ENCODE assay signal across 32 cellular contexts in the genomic region with DNA sequence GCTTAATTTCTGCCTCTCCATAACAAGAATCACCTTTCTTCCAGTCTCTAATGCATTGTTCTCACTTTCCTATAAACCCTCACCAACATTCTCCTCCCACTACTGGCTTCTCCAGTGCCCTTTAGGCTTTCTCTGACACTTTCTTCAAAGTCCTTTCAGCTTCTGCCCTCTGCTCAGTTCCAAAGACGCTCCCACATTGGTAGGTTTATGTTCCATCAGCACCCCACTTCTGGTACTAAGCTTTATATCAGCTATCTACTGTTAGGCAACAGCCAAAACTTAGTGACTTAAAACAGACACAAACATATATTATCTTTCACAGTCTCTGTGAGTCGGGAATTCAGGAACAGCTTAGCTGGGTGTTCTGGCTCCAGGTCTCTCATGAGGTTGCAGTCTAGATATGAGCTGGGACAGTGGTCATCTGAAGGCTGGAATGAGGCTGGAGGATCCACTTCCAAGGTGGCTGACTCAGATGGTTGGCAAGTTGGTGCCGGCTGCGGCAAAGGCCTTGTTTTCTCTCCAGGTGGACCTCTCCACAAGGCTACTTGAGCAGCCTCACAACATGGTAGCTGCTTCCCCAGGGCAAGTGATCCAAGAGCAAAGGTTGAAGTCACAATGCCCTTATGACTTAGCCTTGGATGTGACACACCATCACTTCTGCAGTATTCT.
"Had no signal": no experiment of that assay in that cellular context is flagged by ENCODE, and none has a peak within 500 bp of the region (broad histone marks: within the 10 kb centered on the region; RNA-seq: fewer than 3 reads in every experiment).

No MANE protein-coding gene starts in this region.

- H3K27me3 Mint-ChIP-seq: activated naive CD8-positive, alpha-beta T cell treated with anti-CD3 and anti-CD28 coated beads, Interleukin-2, amount 10 ng/mL, durations not matched to agents 7 days and 5 days had no signal

- H3K27ac ChIP-seq: ascending aorta, VCaP had no signal

- H3K4me3 ChIP-seq: ascending aorta had no signal

- H3K36me3 ChIP-seq: ascending aorta had no signal

- DNase-seq: activated B cell treated with CpG ODN at 0.5 μM for 24 hours; activated CD4-positive, alpha-beta memory T cell treated with anti-CD3 and anti-CD28 coated beads for 36 hours; activated CD4-positive, alpha-beta T cell treated with anti-CD3 and anti-CD28 coated beads for 4 hours; activated CD4-positive, alpha-beta T cell treated with anti-CD3 and anti-CD28 coated beads, Interleukin-2, amount 10 ng/mL, durations not matched to agents 24 days and 14 days; activated CD4-positive, alpha-beta T cell treated with anti-CD3 and anti-CD28 coated beads, Interleukin-2, amount 50 U/mL, for 1 hour; activated CD4-positive, alpha-beta T cell treated with anti-CD3 and anti-CD28 coated beads, Interleukin-2, amount 50 U/mL, for 4 hours; activated CD4-positive, CD25-positive, alpha-beta regulatory T cell treated with anti-CD3 and anti-CD28 coated beads, Interleukin-2, amount 50 U/mL, for 72 hours; activated CD8-positive, alpha-beta memory T cell treated with anti-CD3 and anti-CD28 coated beads, Interleukin-2, amount 50 U/mL, for 48 hours; activated CD8-positive, alpha-beta T cell treated with anti-CD3 and anti-CD28 coated beads for 36 hours; activated effector memory CD4-positive, alpha-beta T cell treated with Interleukin-2 at 50 U/mL for 16 hours; activated gamma-delta T cell; activated naive CD4-positive, alpha-beta T cell treated with anti-CD3 and anti-CD28 coated beads, Interleukin-2, amount 10 ng/mL, durations not matched to agents 7 days and 5 days; activated naive CD4-positive, alpha-beta T cell treated with Interleukin-2 at 50 U/mL for 16 hours; activated naive CD8-positive, alpha-beta T cell treated with anti-CD3 and anti-CD28 coated beads, Interleukin-2, amount 10 ng/mL, durations not matched to agents 7 days and 5 days; activated naive CD8-positive, alpha-beta T cell treated with anti-CD3 and anti-CD28 coated beads, Interleukin-2, amount 50 U/mL, for 24 hours; activated T-cell treated with anti-CD3 and anti-CD28 coated beads, Interleukin-2, amount 50 U/mL, for 24 hours; activated T-cell treated with anti-CD3 and anti-CD28 coated beads, Interleukin-2, amount 50 U/mL, for 48 hours; amygdala; anterior cingulate cortex; central memory CD4-positive, alpha-beta T cell; T-helper 1 cell; T-helper 2 cell; T-helper 9 cell had no signal

- H3K4me1 Mint-ChIP-seq: activated B cell treated with CpG ODN at 0.5 μM for 24 hours; activated CD4-positive, alpha-beta T cell treated with anti-CD3 and anti-CD28 coated beads, Interleukin-2, amount 10 ng/mL, durations not matched to agents 24 days and 14 days; activated naive CD4-positive, alpha-beta T cell treated with anti-CD3 and anti-CD28 coated beads, Interleukin-2, amount 10 ng/mL, durations not matched to agents 7 days and 5 days; activated naive CD4-positive, alpha-beta T cell treated with anti-CD3 and anti-CD28 coated beads, Interleukin-2, amount 50 U/mL, for 24 hours; activated naive CD8-positive, alpha-beta T cell treated with anti-CD3 and anti-CD28 coated beads, Interleukin-2, amount 10 ng/mL, durations not matched to agents 7 days and 5 days; activated naive CD8-positive, alpha-beta T cell treated with anti-CD3 and anti-CD28 coated beads, Interleukin-2, amount 50 U/mL, for 24 hours had no signal

- FAIRE-seq: TTC549 had no signal

- ATAC-seq: activated CD8-positive, alpha-beta T cell treated with anti-CD3 and anti-CD28 coated beads for 36 hours; activated naive CD8-positive, alpha-beta T cell treated with anti-CD3 and anti-CD28 coated beads, Interleukin-2, amount 50 U/mL, for 24 hours had no signal

- H3K4me3 Mint-ChIP-seq: activated B cell treated with CpG ODN at 0.5 μM for 24 hours; activated CD4-positive, alpha-beta memory T cell treated with anti-CD3 and anti-CD28 coated beads for 36 hours; activated CD4-positive, alpha-beta T cell treated with anti-CD3 and anti-CD28 coated beads, Interleukin-2, amount 10 ng/mL, durations not matched to agents 24 days and 14 days; activated CD8-positive, alpha-beta T cell treated with anti-CD3 and anti-CD28 coated beads for 36 hours; activated naive CD4-positive, alpha-beta T cell treated with anti-CD3 and anti-CD28 coated beads, Interleukin-2, amount 10 ng/mL, durations not matched to agents 7 days and 5 days; activated naive CD4-positive, alpha-beta T cell treated with anti-CD3 and anti-CD28 coated beads, Interleukin-2, amount 50 U/mL, for 24 hours; activated naive CD8-positive, alpha-beta T cell; activated naive CD8-positive, alpha-beta T cell treated with anti-CD3 and anti-CD28 coated beads, Interleukin-2, amount 10 ng/mL, durations not matched to agents 7 days and 5 days; activated naive CD8-positive, alpha-beta T cell treated with anti-CD3 and anti-CD28 coated beads, Interleukin-2, amount 50 U/mL, for 24 hours; activated T-cell treated with anti-CD3 and anti-CD28 coated beads, Interleukin-2, amount 50 U/mL, for 24 hours; brain; T-helper 1 cell treated with Interleukin-12 subunit alpha and Interleukin-12 subunit beta and Interleukin-4 antibody, amounts not matched to agents 30 μg/mL and 1 μg/mL, for 36 hours; T-helper 2 cell treated with Interferon-gamma antibody and Interleukin-4, amounts not matched to agents 5 μg/mL and 100 μg/mL, for 36 hours had no signal

- H3K27ac Mint-ChIP-seq: activated B cell treated with CpG ODN at 0.5 μM for 24 hours; activated CD4-positive, alpha-beta memory T cell treated with anti-CD3 and anti-CD28 coated beads for 36 hours; activated CD4-positive, alpha-beta T cell treated with anti-CD3 and anti-CD28 coated beads, Interleukin-2, amount 10 ng/mL, durations not matched to agents 24 days and 14 days; activated CD8-positive, alpha-beta T cell treated with anti-CD3 and anti-CD28 coated beads for 36 hours; activated naive CD4-positive, alpha-beta T cell treated with anti-CD3 and anti-CD28 coated beads, Interleukin-2, amount 10 ng/mL, durations not matched to agents 7 days and 5 days; activated naive CD4-positive, alpha-beta T cell treated with anti-CD3 and anti-CD28 coated beads, Interleukin-2, amount 50 U/mL, for 24 hours; activated naive CD8-positive, alpha-beta T cell; activated naive CD8-positive, alpha-beta T cell treated with anti-CD3 and anti-CD28 coated beads, Interleukin-2, amount 10 ng/mL, durations not matched to agents 7 days and 5 days; activated naive CD8-positive, alpha-beta T cell treated with anti-CD3 and anti-CD28 coated beads, Interleukin-2, amount 50 U/mL, for 24 hours; activated T-cell treated with anti-CD3 and anti-CD28 coated beads, Interleukin-2, amount 50 U/mL, for 24 hours; activated T-helper 2 cell treated with anti-CD3 and anti-CD28 coated beads, Interferon-gamma antibody, Interleukin-2, Interleukin-4, amounts not matched to agents 10 μg/mL and 5 μg/mL and 100 μg/mL, durations not matched to agents 14 hours and 24 hours and 36 hours; brain; T-helper 1 cell treated with Interleukin-12 subunit alpha and Interleukin-12 subunit beta and Interleukin-4 antibody, amounts not matched to agents 30 μg/mL and 1 μg/mL, for 36 hours; T-helper 2 cell treated with Interferon-gamma antibody and Interleukin-4, amounts not matched to agents 5 μg/mL and 100 μg/mL, for 36 hours had no signal

- H3K36me3 Mint-ChIP-seq: activated naive CD4-positive, alpha-beta T cell treated with anti-CD3 and anti-CD28 coated beads, Interleukin-2, amount 10 ng/mL, durations not matched to agents 7 days and 5 days; activated naive CD4-positive, alpha-beta T cell treated with anti-CD3 and anti-CD28 coated beads, Interleukin-2, amount 50 U/mL, for 24 hours; activated naive CD8-positive, alpha-beta T cell treated with anti-CD3 and anti-CD28 coated beads, Interleukin-2, amount 10 ng/mL, durations not matched to agents 7 days and 5 days had no signal

- H3K9me3 Mint-ChIP-seq: activated CD4-positive, alpha-beta T cell treated with anti-CD3 and anti-CD28 coated beads, Interleukin-2, amount 10 ng/mL, durations not matched to agents 24 days and 14 days; activated naive CD4-positive, alpha-beta T cell treated with anti-CD3 and anti-CD28 coated beads, Interleukin-2, amount 50 U/mL, for 24 hours; T-helper 1 cell treated with Interleukin-12 subunit alpha and Interleukin-12 subunit beta and Interleukin-4 antibody, amounts not matched to agents 30 μg/mL and 1 μg/mL, for 36 hours; T-helper 2 cell treated with Interferon-gamma antibody and Interleukin-4, amounts not matched to agents 5 μg/mL and 100 μg/mL, for 36 hours had no signal

- H3K4me1 ChIP-seq: ascending aorta had no signal

- H3K27me3 ChIP-seq: ascending aorta had no signal
